Comparison of ENCODE assay signal across 25 cellular contexts in genomic region chr9:70285981-70286616, GRCh38. TPM values are rescaled to one million over a fixed set of nuclear protein-coding genes. Genes with fewer than 3 reads are reported as not detected.
DNase-seq lines count a peak whose midpoint lies in the region; ATAC-seq, FAIRE-seq and TF ChIP-seq lines count a peak whose summit lies in the region.
"Had no signal": no experiment of that assay in that cellular context is flagged by ENCODE, and none has a peak within 500 bp of the region (broad histone marks: within the 10 kb centered on the region; RNA-seq: fewer than 3 reads in every experiment).

No MANE protein-coding gene starts in this region.

- peak; percentile 99 for FAIRE-seq in endometrium (lab: Jason Lieb, UNC)
- FAIRE-seq: GM12892 had no signal

- DNase-seq in Right ventricle myocardium superior (no peak), cardiac septum (ENCODE audit: low spot score) (no peak), hepatocyte (ENCODE audit: low spot score) (no peak), OCI-M2 (lab: John Stamatoyannopoulos, UW; ENCODE audit: unreplicated experiment) (no peak)
- no peak for DNase-seq in activated CD8-positive, alpha-beta memory T cell treated with anti-CD3 and anti-CD28 coated beads, Interleukin-2, amount 50 U/mL, for 48 hours
- no peak for DNase-seq in effector CD8-positive, alpha-beta T cell (lab: John Stamatoyannopoulos, UW)
- DNase-seq: CD4-positive, CD25-positive, alpha-beta regulatory T cell; DMS153; DND-41; GOT3; MM.1S; NCI-H1048; NCI-H1417; NCI-H1694; NCI-H2029 treated with DMSO at 0.1 percent for 48 hours; NCI-H2227 treated with DMSO at 0.1 percent for 48 hours; NCI-H69; SIG-M5 had no signal

- H3K36me3 ChIP-seq in hepatocyte (replicated peaks; ENCODE audit: insufficient read depth, low read depth) = no peaks in the 10 kb centered on the region
- peaks cover 5% of the 10 kb centered on the region for H3K36me3 ChIP-seq in urinary bladder (ENCODE audit: insufficient read depth)

- H3K79me2 ChIP-seq in hepatocyte = peaks cover 36% of the 10 kb centered on the region

- intact Hi-C loops in Right ventricle myocardium superior (cut with DNase I) (no loop called here), cardiac septum (cut with DNase I) (no loop called here)

- peak; percentile 54 for ATAC-seq in Right ventricle myocardium superior (ENCODE audit: poor library complexity)
- ATAC-seq: Panc1 had no signal

- no peak overlapping the region for H2AFZ ChIP-seq in hepatocyte

- no peaks in the 10 kb centered on the region for H3K9me2 ChIP-seq in hepatocyte (replicated peaks; ENCODE audit: insufficient read depth)

- peak overlapping the region; percentile 22 for H3K4me2 ChIP-seq in hepatocyte
- H3K4me2 ChIP-seq: BLaER1, KMS-11 had no signal

- H3K4me3 ChIP-seq in hepatocyte (no peak overlapping the region), urinary bladder (ENCODE audit: low read depth, low read length) (no peak overlapping the region)
- H3K4me3 ChIP-seq: BLaER1 had no signal

- H3K27me3 ChIP-seq in hepatocyte = no peaks in the 10 kb centered on the region
- H3K27me3 ChIP-seq: BLaER1 had no signal

- H3K27ac ChIP-seq in hepatocyte (no peak overlapping the region), urinary bladder (ENCODE audit: low read depth) (peak overlapping the region; percentile 23)
- H3K27ac ChIP-seq: BLaER1, KMS-11, RWPE1 had no signal

- H3K4me1 ChIP-seq in hepatocyte (ENCODE audit: insufficient read depth) (peaks cover 12% of the 10 kb centered on the region), urinary bladder (ENCODE audit: insufficient read depth) (no peaks in the 10 kb centered on the region)
- H3K4me1 ChIP-seq: BLaER1 had no signal

- 65% methylated on average over 4 of the region's 4 CpGs for WGBS in hepatocyte (ENCODE audit: low lambda C conversion rate, missing lambda C conversion rate)
- 45% methylated on average over 4 of the region's 4 CpGs for WGBS in urinary bladder

- peaks cover 4% of the 10 kb centered on the region for H4K20me1 ChIP-seq in hepatocyte (ENCODE audit: insufficient read depth, poor library complexity, severe bottlenecking)

- TF ChIP-seq CTCF in hepatocyte (IDR thresholded peaks at IDR 0.05; ENCODE audit: poor library complexity) = no peak

- H3K9me3 ChIP-seq in hepatocyte (ENCODE audit: low read depth) = no peaks in the 10 kb centered on the region

RNA-seq across cellular contexts. Expression of gene SMC5, which starts 27.3 kb away (rescaled TPM):
- 10.0 TPM for total RNA-seq in Right ventricle myocardium superior
- total RNA-seq in cardiac septum = 15.0 TPM
- total RNA-seq in hepatocyte = 30.7 and 31.9 TPM in 2 replicates
- 14.5 and 14.9 TPM in 2 replicates for polyA plus RNA-seq in hepatocyte
- total RNA-seq in urinary bladder = 146 TPM
- 14.5 TPM for polyA plus RNA-seq in urinary bladder
